21 cellular contexts compared by ENCODE assay signal in the genomic region with DNA sequence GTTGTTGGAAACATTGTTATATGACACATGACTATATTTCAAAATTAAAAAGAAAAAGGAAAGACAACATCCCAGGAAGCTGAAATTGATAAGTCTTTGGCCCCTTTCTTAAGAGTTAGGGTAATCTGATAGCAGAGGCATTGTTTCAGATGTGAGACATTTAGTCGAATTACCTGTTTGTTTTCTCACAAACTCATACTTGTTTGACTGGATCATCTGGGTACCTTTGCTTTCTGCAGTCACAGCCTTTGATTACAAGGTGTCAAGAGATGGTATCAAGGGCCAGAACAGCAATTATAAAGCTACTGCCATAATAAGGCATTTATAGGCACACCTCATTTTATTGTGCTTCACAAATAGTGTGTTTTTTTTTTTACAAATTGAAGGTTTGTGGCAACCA.
"Had no signal": no experiment of that assay in that cellular context is flagged by ENCODE, and none has a peak within 500 bp of the region (broad histone marks: within the 10 kb centered on the region; RNA-seq: fewer than 3 reads in every experiment).

No MANE protein-coding gene starts in this region.

- H3K27ac ChIP-seq: epithelial cell of prostate, left ventricle myocardium inferior, spleen, testis, transverse colon had no signal

- H3K4me3 ChIP-seq: left ventricle myocardium inferior, lung, mucosa of descending colon, spleen, testis, transverse colon had no signal

- H3K9me3 ChIP-seq: left ventricle myocardium inferior, mucosa of descending colon, spleen, testis, transverse colon had no signal

- H3K27me3 ChIP-seq: spleen, testis, transverse colon had no signal

- H3K4me1 ChIP-seq: left ventricle myocardium inferior, spleen, testis, transverse colon had no signal

- H3K36me3 ChIP-seq: left ventricle myocardium inferior, spleen, transverse colon had no signal

- DNase-seq: activated CD4-positive, alpha-beta T cell treated with anti-CD3 and anti-CD28 coated beads, Interleukin-2, amount 50 U/mL, for 1 hour; activated CD8-positive, alpha-beta T cell treated with anti-CD3 and anti-CD28 coated beads for 36 hours; activated gamma-delta T cell treated with Interleukin-2 at 50 U/mL for 16 hours; activated naive CD4-positive, alpha-beta T cell treated with anti-CD3 and anti-CD28 coated beads, Interleukin-2, amount 50 U/mL, for 16 hours; activated T-cell treated with anti-CD3 and anti-CD28 coated beads, Interleukin-2, amount 50 U/mL, for 4 hours; amniotic stem cell; central memory CD4-positive, alpha-beta T cell; left ventricle myocardium inferior; mucosa of descending colon; right cardiac atrium; spleen; stimulated activated CD4-positive, alpha-beta T cell treated with anti-CD3 and anti-CD28 coated beads, Interleukin-2, amount 100 ng/mL, for 48 hours; stimulated activated naive CD8-positive, alpha-beta T cell treated with anti-CD3 and anti-CD28 coated beads, Interleukin-15, Interleukin-2, amounts not matched to agents 100 U/mL and 50 U/mL, for 24 hours; T-helper 2 cell; testis; transverse colon had no signal

- ATAC-seq: activated CD8-positive, alpha-beta T cell treated with anti-CD3 and anti-CD28 coated beads for 36 hours; activated T-cell treated with anti-CD3 and anti-CD28 coated beads, Interleukin-2, amount 50 U/mL, for 4 hours; activated T-helper 17 cell treated with anti-CD3 and anti-CD28 coated beads, Interleukin-2, amount 50 U/mL, for 72 hours; mucosa of descending colon; natural killer cell treated with Interleukin-12 subunit alpha and Interleukin-12 subunit beta and Interleukin-15 and Interleukin-18, amount 100 ng/mL, for 72 hours; right cardiac atrium; stimulated activated naive CD8-positive, alpha-beta T cell treated with anti-CD3 and anti-CD28 coated beads, Interleukin-15, Interleukin-2, amounts not matched to agents 100 U/mL and 50 U/mL, for 24 hours; WTC11 had no signal
